22 cellular contexts compared by ENCODE assay signal in genomic region chr10:77696584-77696983, GRCh38.
"Had no signal": no experiment of that assay in that cellular context is flagged by ENCODE, and none has a peak within 500 bp of the region (broad histone marks: within the 10 kb centered on the region; RNA-seq: fewer than 3 reads in every experiment).

No MANE protein-coding gene starts in this region.

- H3K27ac ChIP-seq: coronary artery, dorsolateral prefrontal cortex, epithelial cell of prostate, esophagus squamous epithelium, foreskin keratinocyte, gastrocnemius medialis, gastroesophageal sphincter, heart left ventricle, heart right ventricle had no signal

- H3K27me3 ChIP-seq: gastrocnemius medialis, gastroesophageal sphincter had no signal

- H3K9me3 ChIP-seq: esophagus squamous epithelium, gastrocnemius medialis, gastroesophageal sphincter, heart left ventricle, heart right ventricle had no signal

- H3K36me3 ChIP-seq: esophagus squamous epithelium, gastrocnemius medialis, gastroesophageal sphincter, heart left ventricle, heart right ventricle had no signal

- H3K4me3 Mint-ChIP-seq: dendritic cell treated with granulocyte-macrophage colony-stimulating factor and Interleukin-4, amounts not matched to agents 40 ng/mL and 50 ng/mL, for 4 days; effector memory CD8-positive, alpha-beta T cell; endodermal cell had no signal

- DNase-seq: cortex of kidney; dermis blood vessel endothelial cell; dorsolateral prefrontal cortex; effector CD4-positive, alpha-beta T cell; effector CD8-positive, alpha-beta T cell; effector memory CD4-positive, alpha-beta T cell; effector memory CD8-positive, alpha-beta T cell; endodermal cell; erythroblast; esophagus squamous epithelium; foreskin fibroblast; foreskin keratinocyte; foreskin melanocyte; gastrocnemius medialis; glutamatergic neuron; heart left ventricle; heart right ventricle had no signal

- H3K4me1 ChIP-seq: esophagus squamous epithelium, foreskin keratinocyte, gastrocnemius medialis, gastroesophageal sphincter, heart left ventricle, heart right ventricle had no signal

- H3K4me3 ChIP-seq: coronary artery, dorsolateral prefrontal cortex, esophagus squamous epithelium, gastrocnemius medialis, gastroesophageal sphincter, heart left ventricle, heart right ventricle had no signal

- H3K4me1 Mint-ChIP-seq: endodermal cell had no signal

- ATAC-seq: effector memory CD8-positive, alpha-beta T cell; esophagus mucosa; foreskin keratinocyte; gastrocnemius medialis; gastroesophageal sphincter; heart left ventricle; heart right ventricle had no signal

- H3K27ac Mint-ChIP-seq: dendritic cell treated with granulocyte-macrophage colony-stimulating factor and Interleukin-4, amounts not matched to agents 40 ng/mL and 50 ng/mL, for 4 days; effector memory CD8-positive, alpha-beta T cell; endodermal cell had no signal

- H3K9me3 Mint-ChIP-seq: dendritic cell treated with granulocyte-macrophage colony-stimulating factor and Interleukin-4, amounts not matched to agents 40 ng/mL and 50 ng/mL, for 4 days; effector memory CD8-positive, alpha-beta T cell; endodermal cell had no signal
